In the genomic region with DNA sequence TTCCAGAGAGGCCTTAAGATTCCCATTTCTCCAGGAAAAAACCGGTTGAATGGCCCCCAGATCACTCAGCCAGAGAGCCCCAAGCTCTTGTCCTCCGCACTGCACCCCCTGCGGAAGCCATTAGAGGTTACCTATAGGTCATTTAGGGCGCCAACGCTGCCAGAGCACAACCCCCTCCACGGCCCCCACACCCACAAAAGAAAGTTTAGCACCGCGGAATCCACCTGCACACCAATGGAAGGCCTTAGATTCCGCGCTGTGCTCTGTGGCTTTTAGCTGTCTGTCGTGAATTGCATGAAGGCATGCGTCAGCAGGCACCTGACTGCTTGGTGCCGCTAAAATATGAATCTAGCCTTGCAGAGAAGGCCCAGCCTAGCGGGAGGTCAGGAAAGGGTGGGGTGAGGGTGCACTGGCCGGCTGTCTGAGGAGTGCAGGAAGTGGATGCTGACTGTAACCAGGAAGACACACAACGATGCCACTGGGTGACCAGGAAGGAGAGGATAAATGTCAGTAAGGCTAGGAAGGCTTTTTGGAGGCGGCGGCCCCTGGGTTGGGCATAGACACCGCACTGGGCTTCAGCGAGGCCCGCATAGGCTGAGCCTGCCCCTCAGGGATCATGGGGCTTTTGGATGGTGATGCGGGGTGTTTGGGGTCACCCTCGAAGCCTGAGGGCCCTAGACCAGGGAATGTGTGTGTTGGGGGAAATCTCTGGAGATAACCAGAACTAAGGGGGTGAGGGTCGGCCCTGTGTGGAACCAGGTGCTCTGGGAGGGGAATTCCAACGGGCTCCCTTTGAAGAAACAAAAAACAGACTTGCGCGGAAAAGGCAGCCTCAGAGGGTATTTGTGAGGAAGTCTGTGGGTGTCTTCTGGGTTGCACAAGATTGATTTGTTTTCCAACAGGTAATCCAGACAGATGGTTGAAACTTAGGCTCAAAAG, we compare ENCODE assay signal across 8 cellular contexts. TPM values are rescaled to one million over a fixed set of nuclear protein-coding genes. Genes with fewer than 3 reads are reported as not detected.
DNase-seq lines count a peak whose midpoint lies in the region; ATAC-seq and TF ChIP-seq lines count a peak whose summit lies in the region.

No MANE protein-coding gene starts in this region.

- H3K4me2 ChIP-seq in KMS-11: peak overlapping the region; percentile 84

- POLR2A ChIA-PET in activated CD8-positive, alpha-beta T cell treated with anti-CD3 and anti-CD28 coated beads for 36 hours (lab: Charles Lee): interaction anchor here (0.8 to 4.1 kb wide), 11 partner anchors 11 to 580 kb away, joined by 3 to 35 read pairs (median 4); partner anchors contain the start of gene HDAC11

- TF ChIP-seq POLR2A in GM18505 (IDR thresholded peaks at IDR 0.05; ENCODE audit: borderline replicate concordance, extremely low read depth, insufficient read depth, insufficient read length): peak; percentile 72

- H3K79me2 ChIP-seq in KMS-11 (ENCODE audit: insufficient read depth, low read depth): peaks cover 35% of the 10 kb centered on the region

- TF ChIP-seq CTCF in KMS-11 (conservative IDR thresholded peaks at IDR 0.05; ENCODE audit: low read depth, low read length): no peak
- no peak for TF ChIP-seq CTCF in activated CD8-positive, alpha-beta T cell treated with anti-CD3 and anti-CD28 coated beads for 36 hours (IDR thresholded peaks at IDR 0.05)

- ATAC-seq in GM18505 (IDR thresholded peaks at IDR 0.05; ENCODE audit: unreplicated experiment): no peak
- ATAC-seq in activated CD8-positive, alpha-beta T cell treated with anti-CD3 and anti-CD28 coated beads for 36 hours: peak; percentile 79

- peak overlapping the region; percentile 65 for H3K4me3 ChIP-seq in KMS-11 (IDR thresholded peaks at IDR 0.05; ENCODE audit: insufficient read depth, low read depth, low read length)

- H2AFZ ChIP-seq in KMS-11 (ENCODE audit: low read depth): peak overlapping the region; percentile 60

- H4K20me1 ChIP-seq in KMS-11 (ENCODE audit: insufficient read depth): peaks cover 11% of the 10 kb centered on the region; the same call in 1 of the 2 replicates

- peak overlapping the region; percentile 86 for H3K4me3 Mint-ChIP-seq in activated CD8-positive, alpha-beta T cell treated with anti-CD3 and anti-CD28 coated beads for 36 hours

- peaks cover 35% of the 10 kb centered on the region for H3K36me3 Mint-ChIP-seq in activated CD8-positive, alpha-beta T cell treated with anti-CD3 and anti-CD28 coated beads for 36 hours (ENCODE audit: low read depth)

- peak overlapping the region; percentile 93 for H3K9ac ChIP-seq in KMS-11

- H3K4me1 Mint-ChIP-seq in activated CD8-positive, alpha-beta T cell treated with anti-CD3 and anti-CD28 coated beads for 36 hours (ENCODE audit: low read depth): peaks cover 51% of the 10 kb centered on the region

- DNase-seq in activated CD8-positive, alpha-beta T cell treated with anti-CD3 and anti-CD28 coated beads for 36 hours: peak; percentile 94
- DNase-seq in germinal center (ENCODE audit: low spot score) (peak; percentile 61), amniotic stem cell (lab: John Stamatoyannopoulos, UW) (no peak), COLO829 (ENCODE audit: low spot score) (no peak), NCI-H187 treated with DMSO at 0.1 percent for 48 hours (lab: John Stamatoyannopoulos, UW) (no peak)
- peak; percentile 49 to 50 for DNase-seq in stimulated activated CD4-positive, alpha-beta T cell treated with anti-CD3 and anti-CD28 coated beads, Interleukin-15, amount 100 ng/mL, for 1 hour (ENCODE audit: low read depth in 1 of 2, low spot score in 1 of 2)

- intact Hi-C loops in activated CD8-positive, alpha-beta T cell treated with anti-CD3 and anti-CD28 coated beads for 36 hours (cut with micrococcal nuclease): loop anchor here (2.0 kb wide), 1 partner anchor 30 kb away; no protein-coding TSS in a partner anchor

- peaks cover 37% of the 10 kb centered on the region for H3K4me1 ChIP-seq in KMS-11 (ENCODE audit: low read depth, poor library complexity, severe bottlenecking)

- peak overlapping the region; percentile 99 for H3K27ac Mint-ChIP-seq in activated CD8-positive, alpha-beta T cell treated with anti-CD3 and anti-CD28 coated beads for 36 hours

- H3K9me3 Mint-ChIP-seq in activated CD8-positive, alpha-beta T cell treated with anti-CD3 and anti-CD28 coated beads for 36 hours: no peaks in the 10 kb centered on the region

- peak overlapping the region; percentile 97 for H3K27ac ChIP-seq in KMS-11

- CTCF ChIA-PET in activated CD8-positive, alpha-beta T cell treated with anti-CD3 and anti-CD28 coated beads for 36 hours (lab: Charles Lee): interaction anchor here (1.2 to 9.2 kb wide), 3 partner anchors 32 to 37 kb away, joined by 3 to 125 read pairs (median 4); no protein-coding TSS in a partner anchor

- no peaks in the 10 kb centered on the region for H3K27me3 ChIP-seq in KMS-11 (ENCODE audit: insufficient read depth, low read depth)

- no peaks in the 10 kb centered on the region for H3K36me3 ChIP-seq in KMS-11 (ENCODE audit: insufficient read depth)

- no peaks in the 10 kb centered on the region for H3K27me3 Mint-ChIP-seq in activated CD8-positive, alpha-beta T cell treated with anti-CD3 and anti-CD28 coated beads for 36 hours

RNA-seq across cellular contexts. Expression of gene NUP210, which starts 1.0 kb away (rescaled TPM):
- 100 to 1,000 TPM; 142 to 143 TPM for total RNA-seq in activated CD8-positive, alpha-beta T cell treated with anti-CD3 and anti-CD28 coated beads for 36 hours

RNA-seq across cellular contexts. Expression of gene HDAC11, which starts 59.0 kb away (rescaled TPM):
- 1 to 10 TPM; 1.8 to 2.0 TPM for total RNA-seq in activated CD8-positive, alpha-beta T cell treated with anti-CD3 and anti-CD28 coated beads for 36 hours

Comparison
In these comparisons a context has a peak if more than half of its experiments do, and no peak if none do; other contexts are left out.
1. DNase-seq: peak in activated CD8-positive, alpha-beta T cell treated with anti-CD3 and anti-CD28 coated beads for 36 hours (single experiment), germinal center (single experiment) and stimulated activated CD4-positive, alpha-beta T cell treated with anti-CD3 and anti-CD28 coated beads, Interleukin-15, amount 100 ng/mL, for 1 hour (2 of 2); none in amniotic stem cell (single experiment), COLO829 (single experiment) and NCI-H187 treated with DMSO at 0.1 percent for 48 hours (single experiment).